In genomic region chr10:97399843-97400545, GRCh38 we compare ENCODE assay signal across 8 cellular contexts. TPM values are rescaled to one million over a fixed set of nuclear protein-coding genes. Genes with fewer than 3 reads are reported as not detected.
DNase-seq lines count a peak whose midpoint lies in the region; TF ChIP-seq lines count a peak whose summit lies in the region.

No MANE protein-coding gene starts in this region.

- peak overlapping the region; percentile 99 for H3K9ac ChIP-seq in mammary epithelial cell (ENCODE audit: insufficient read depth, low read length)

- peaks cover 14% of the 10 kb centered on the region for H3K36me3 ChIP-seq in mammary epithelial cell (ENCODE audit: insufficient read depth, low read length)

- in situ Hi-C loops in SK-MEL-5 (cut with HindIII; ENCODE audit: low pct_unique_long_range_greater_than_20kb, low sequenced_read_pairs), result no loop called here
- in situ Hi-C loops in mammary epithelial cell (cut with MboI; ENCODE audit: low sequenced_read_pairs in 2 of 2), result no loop called here

- 34% methylated on average over 21 of the region's 21 CpGs for WGBS in mammary epithelial cell (ENCODE audit: low coverage, missing lambda C conversion rate)

- H3K4me3 ChIP-seq in mammary epithelial cell (replicated peaks in 1 of 3; ENCODE audit: insufficient read depth in 1 of 3, low read depth in 2 of 3, low read length in 3 of 3), result peak overlapping the region; percentile 60 to 92 (median 88)

- TF ChIP-seq CTCF in mammary epithelial cell (conservative IDR thresholded peaks at IDR 0.05 in 1 of 2, IDR thresholded peaks at IDR 0.05 in 1 of 2; ENCODE audit: extremely low read depth in 1 of 2, insufficient read depth in 1 of 2, low read depth in 1 of 2, low read length in 2 of 2), result no peak

- H3K79me2 ChIP-seq in mammary epithelial cell (ENCODE audit: insufficient read depth, low read length), result peaks cover 20% of the 10 kb centered on the region

- no peaks in the 10 kb centered on the region for H3K9me3 ChIP-seq in mammary epithelial cell (replicated peaks; ENCODE audit: insufficient read depth, low read length)

- intact Hi-C loops in mammary epithelial cell (cut with micrococcal nuclease), result no loop called here

- no TSS peak for BruUV-seq in mammary epithelial cell (replicated peaks; lab: Mats Ljungman, UMichigan)

- peak; percentile 76 for DNase-seq in Daoy (ENCODE audit: low read depth)
- peak; percentile 86 for DNase-seq in HT1080 (ENCODE audit: low read depth)
- DNase-seq in SK-MEL-5 (ENCODE audit: low read depth, low spot score), result peak; percentile 56
- DNase-seq in mammary epithelial cell, result peak; percentile 70
- DNase-seq in left kidney (ENCODE audit: low read depth, low spot score), result peak; percentile 57
- peak; percentile 19 for DNase-seq in stimulated activated naive CD4-positive, alpha-beta T cell treated with Interleukin-2 at 50 U/mL for 16 hours (lab: John Stamatoyannopoulos, UW)
- DNase-seq in NCI-H524 treated with DMSO at 0.1 percent for 48 hours (lab: John Stamatoyannopoulos, UW), result no peak
- no peak for DNase-seq in middle frontal gyrus (ENCODE audit: extremely low spot score, low spot score)

- no peaks in the 10 kb centered on the region for H3K4me1 ChIP-seq in mammary epithelial cell (ENCODE audit: insufficient read depth, low read length)

- no peaks in the 10 kb centered on the region for H4K20me1 ChIP-seq in mammary epithelial cell (ENCODE audit: insufficient read depth, low read length)

- H3K27ac ChIP-seq in mammary epithelial cell (ENCODE audit: insufficient read depth, low read depth, low read length), result peak overlapping the region; percentile 95

- CTCF ChIA-PET in mammary epithelial cell (lab: Charles Lee; ENCODE audit: low non-redundant PET), result no interaction called here

- dilution Hi-C loops in mammary epithelial cell (cut with HindIII; ENCODE audit: low sequenced_read_pairs), result no loop called here

- peak overlapping the region; percentile 83 for H3K4me2 ChIP-seq in mammary epithelial cell (ENCODE audit: insufficient read depth, low read depth, low read length)

- peak overlapping the region; percentile 85 for H2AFZ ChIP-seq in mammary epithelial cell (ENCODE audit: low read depth, low read length)

- no peaks in the 10 kb centered on the region for H3K27me3 ChIP-seq in mammary epithelial cell (ENCODE audit: insufficient read depth, low read length)

RNA-seq across cellular contexts. Expression of gene RRP12, which starts 1.1 kb away (rescaled TPM):
- total RNA-seq in Daoy (2014; rRNA removed; shearing (Covaris generic)), result 78.4 and 78.6 TPM in 2 replicates
- total RNA-seq in HT1080 (2014; rRNA removed; shearing (Covaris generic)), result 68.6 and 75.5 TPM in 2 replicates
- 27.9 and 31.2 TPM in 2 replicates for polyA plus RNA-seq in HT1080 (2015; cell fraction: cytosol; rRNA removed)
- polyA plus RNA-seq in HT1080 (2015; cell fraction: nucleus; rRNA removed), result 114 and 115 TPM in 2 replicates
- 24.1 and 30.7 TPM in 2 replicates for total RNA-seq in SK-MEL-5 (2014; rRNA removed; shearing (Covaris generic))
- polyA plus RNA-seq in SK-MEL-5 (2015; cell fraction: cytosol; rRNA removed), result 41.2 and 43.5 TPM in 2 replicates
- polyA plus RNA-seq in SK-MEL-5 (2015; cell fraction: nucleus; rRNA removed), result 69.3 and 80.4 TPM in 2 replicates
- 10 to 100 TPM; 35.8 to 63.1 TPM for total RNA-seq in mammary epithelial cell
- 16.3 TPM for polyA plus RNA-seq in mammary epithelial cell
- polyA minus RNA-seq in mammary epithelial cell, result 102 TPM

RNA-seq across cellular contexts. Expression of gene PGAM1, which starts 26.0 kb away (rescaled TPM):
- total RNA-seq in Daoy (2014; rRNA removed; shearing (Covaris generic)), result 506 and 508 TPM in 2 replicates
- total RNA-seq in HT1080 (2014; rRNA removed; shearing (Covaris generic)), result 1,002 and 1,071 TPM in 2 replicates
- 1,049 and 1,085 TPM in 2 replicates for polyA plus RNA-seq in HT1080 (2015; cell fraction: cytosol; rRNA removed)
- polyA plus RNA-seq in HT1080 (2015; cell fraction: nucleus; rRNA removed), result 613 and 709 TPM in 2 replicates
- 524 and 572 TPM in 2 replicates for total RNA-seq in SK-MEL-5 (2014; rRNA removed; shearing (Covaris generic))
- 329 and 385 TPM in 2 replicates for polyA plus RNA-seq in SK-MEL-5 (2015; cell fraction: cytosol; rRNA removed)
- polyA plus RNA-seq in SK-MEL-5 (2015; cell fraction: nucleus; rRNA removed), result 45.3 and 57.5 TPM in 2 replicates
- 100 to 1,000 TPM; 380 to 517 TPM for total RNA-seq in mammary epithelial cell
- 977 TPM for polyA plus RNA-seq in mammary epithelial cell
- polyA minus RNA-seq in mammary epithelial cell, result 666 TPM

RNA-seq across cellular contexts. Expression of gene EXOSC1, which starts 45.8 kb away (rescaled TPM):
- total RNA-seq in Daoy (2014; rRNA removed; shearing (Covaris generic)), result 37.7 and 49.1 TPM in 2 replicates
- 73.4 and 78.3 TPM in 2 replicates for total RNA-seq in HT1080 (2014; rRNA removed; shearing (Covaris generic))
- polyA plus RNA-seq in HT1080 (2015; cell fraction: cytosol; rRNA removed), result 46.7 and 47.2 TPM in 2 replicates
- polyA plus RNA-seq in HT1080 (2015; cell fraction: nucleus; rRNA removed), result 38.7 and 39.2 TPM in 2 replicates
- total RNA-seq in SK-MEL-5 (2014; rRNA removed; shearing (Covaris generic)), result 41.4 and 41.5 TPM in 2 replicates
- polyA plus RNA-seq in SK-MEL-5 (2015; cell fraction: cytosol; rRNA removed), result 26.1 and 39.3 TPM in 2 replicates
- 10.7 and 32.0 TPM in 2 replicates for polyA plus RNA-seq in SK-MEL-5 (2015; cell fraction: nucleus; rRNA removed)
- total RNA-seq in mammary epithelial cell, result 10 to 100 TPM; 35.8 to 37.0 TPM
- polyA plus RNA-seq in mammary epithelial cell, result 43.2 TPM
- 28.6 TPM for polyA minus RNA-seq in mammary epithelial cell

RNA-seq across cellular contexts. Expression of gene ZDHHC16, which starts 46.0 kb away (rescaled TPM):
- total RNA-seq in Daoy (2014; rRNA removed; shearing (Covaris generic)), result 29.8 and 38.1 TPM in 2 replicates
- total RNA-seq in HT1080 (2014; rRNA removed; shearing (Covaris generic)), result 70.6 and 82.0 TPM in 2 replicates
- 48.4 and 52.3 TPM in 2 replicates for polyA plus RNA-seq in HT1080 (2015; cell fraction: cytosol; rRNA removed)
- 35.6 and 37.4 TPM in 2 replicates for polyA plus RNA-seq in HT1080 (2015; cell fraction: nucleus; rRNA removed)
- total RNA-seq in SK-MEL-5 (2014; rRNA removed; shearing (Covaris generic)), result 40.6 and 42.1 TPM in 2 replicates
- 39.3 and 54.7 TPM in 2 replicates for polyA plus RNA-seq in SK-MEL-5 (2015; cell fraction: cytosol; rRNA removed)
- polyA plus RNA-seq in SK-MEL-5 (2015; cell fraction: nucleus; rRNA removed), result 60.3 and 63.3 TPM in 2 replicates
- total RNA-seq in mammary epithelial cell, result 10 to 100 TPM; 46.3 to 61.3 TPM
- polyA plus RNA-seq in mammary epithelial cell, result 85.7 TPM
- 161 TPM for polyA minus RNA-seq in mammary epithelial cell

Comparison
In these comparisons a context has a peak if more than half of its experiments do, and no peak if none do; other contexts are left out.
1. DNase-seq: peak in Daoy (single experiment), HT1080 (single experiment), SK-MEL-5 (single experiment), mammary epithelial cell (single experiment), left kidney (single experiment) and stimulated activated naive CD4-positive, alpha-beta T cell treated with Interleukin-2 at 50 U/mL for 16 hours (single experiment); none in NCI-H524 treated with DMSO at 0.1 percent for 48 hours (single experiment) and middle frontal gyrus (single experiment).